Comparison of ENCODE assay signal across 16 cellular contexts in the genomic region with DNA sequence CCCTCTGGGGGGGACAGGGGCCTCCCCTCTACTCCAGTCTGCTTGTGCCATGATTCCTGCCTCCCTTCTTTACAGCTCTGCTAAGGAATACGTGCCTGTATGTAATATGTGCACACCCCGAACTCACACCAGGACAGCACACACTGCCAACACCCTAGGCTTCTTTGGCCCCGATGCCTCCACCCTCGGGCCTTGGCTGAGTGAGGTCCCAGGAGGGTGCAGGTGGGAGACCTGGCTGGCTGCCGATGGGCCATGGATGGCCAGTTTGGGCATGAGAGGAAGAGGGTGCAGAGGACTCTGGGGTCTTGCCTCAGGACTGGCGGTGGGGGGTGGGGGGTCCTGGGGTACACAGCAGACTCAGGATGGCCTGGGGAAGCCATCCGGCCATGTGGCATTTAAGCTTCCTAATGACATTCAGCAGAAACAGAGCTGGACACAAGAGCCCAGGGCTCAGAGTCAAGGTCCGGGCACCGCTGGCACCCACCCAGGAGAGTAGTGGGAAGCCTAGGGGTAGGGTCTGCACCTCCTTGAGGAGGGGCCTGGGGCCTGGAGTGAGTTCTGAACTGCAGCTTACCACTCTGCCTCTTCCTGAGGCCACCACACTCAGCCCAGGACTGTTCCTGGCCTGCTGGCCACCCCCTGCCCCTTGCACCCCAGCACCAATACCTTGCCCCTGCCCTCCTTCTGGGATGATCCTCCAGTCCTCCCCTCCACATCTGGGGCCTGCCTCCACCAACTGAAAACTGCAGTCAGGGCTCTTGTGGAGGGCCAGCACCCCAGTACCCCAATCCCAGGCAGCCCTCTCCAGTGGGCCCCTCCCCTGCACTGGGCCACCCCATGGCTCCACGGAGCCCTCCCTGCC. TPM values are rescaled to one million over a fixed set of nuclear protein-coding genes. Genes with fewer than 3 reads are reported as not detected.
A peak's percentile ranks its signal among the peaks of the same experiment; 100 is the strongest.
DNase-seq lines count a peak whose midpoint lies in the region; ATAC-seq and TF ChIP-seq lines count a peak whose summit lies in the region.
"Had no signal": no experiment of that assay in that cellular context is flagged by ENCODE, and none has a peak within 500 bp of the region (broad histone marks: within the 10 kb centered on the region; RNA-seq: fewer than 3 reads in every experiment).

No MANE protein-coding gene starts in this region.

- dilution Hi-C loops in mammary epithelial cell (cut with HindIII; ENCODE audit: low sequenced_read_pairs) = loop anchor here (5.0 kb wide), 1 partner anchor 64 kb away; no protein-coding TSS in a partner anchor

- H4K20me1 ChIP-seq in mammary epithelial cell (ENCODE audit: insufficient read depth, low read length) = no peaks in the 10 kb centered on the region

- H3K27ac Mint-ChIP-seq in MCF 10A (ENCODE audit: low read depth, unreplicated experiment) = peak overlapping the region; percentile 46
- H3K27ac Mint-ChIP-seq in activated T-helper 1 cell treated with anti-CD3 and anti-CD28 coated beads, Interleukin-12 subunit alpha, Interleukin-12 subunit beta, Interleukin-2, Interleukin-4 antibody, amounts not matched to agents 30 ng/mL and 10 ng/mL and 1 ng/mL, durations not matched to agents 14 hours and 24 hours and 36 hours = no peak overlapping the region
- H3K27ac Mint-ChIP-seq: CD8-positive, alpha-beta T cell; GM23338 had no signal

- peaks cover 25% of the 10 kb centered on the region for H3K79me2 ChIP-seq in mammary epithelial cell (ENCODE audit: insufficient read depth, low read length)

- no peak overlapping the region for H2BK12ac ChIP-seq in mesenchymal stem cell (ENCODE audit: low read length in 2 of 2)

- H3K9ac ChIP-seq in mammary epithelial cell (ENCODE audit: insufficient read depth, low read length) = no peak overlapping the region
- H3K9ac ChIP-seq in mesenchymal stem cell (ENCODE audit: low read length) = no peak overlapping the region
- H3K9ac ChIP-seq: BLaER1 treated with 17β-estradiol and CSF1 and Interleukin-3, amounts not matched to agents 10 nM and 100 nM had no signal

- no peak for ATAC-seq in GM19397 (IDR thresholded peaks at IDR 0.05; ENCODE audit: unreplicated experiment)
- ATAC-seq: A549; CD8-positive, alpha-beta T cell; GM23338 had no signal

- no peaks in the 10 kb centered on the region for H3K9me3 Mint-ChIP-seq in MCF 10A (ENCODE audit: unreplicated experiment)
- no peaks in the 10 kb centered on the region for H3K9me3 Mint-ChIP-seq in activated T-helper 1 cell treated with anti-CD3 and anti-CD28 coated beads, Interleukin-12 subunit alpha, Interleukin-12 subunit beta, Interleukin-2, Interleukin-4 antibody, amounts not matched to agents 30 ng/mL and 10 ng/mL and 1 ng/mL, durations not matched to agents 14 hours and 24 hours and 36 hours
- H3K9me3 Mint-ChIP-seq: CD8-positive, alpha-beta T cell; GM23338 had no signal

- H2BK5ac ChIP-seq in mesenchymal stem cell (ENCODE audit: low read depth, low read length, poor library complexity, severe bottlenecking) = no peak overlapping the region

- H2BK15ac ChIP-seq in mesenchymal stem cell (ENCODE audit: low read depth, poor library complexity, severe bottlenecking) = no peak overlapping the region

- no peak overlapping the region for H3K4me2 ChIP-seq in mammary epithelial cell (ENCODE audit: insufficient read depth, low read depth, low read length)
- H3K4me2 ChIP-seq in mesenchymal stem cell (ENCODE audit: low read length, poor library complexity, severe bottlenecking) = no peak overlapping the region
- H3K4me2 ChIP-seq: A549, GM23338 had no signal

- CTCF ChIA-PET in MCF 10A (lab: Yijun Ruan, JAX) = no interaction called here
- CTCF ChIA-PET in mammary epithelial cell (lab: Charles Lee; ENCODE audit: low non-redundant PET) = no interaction called here

- H3K4ac ChIP-seq in mesenchymal stem cell (ENCODE audit: low read depth in 1 of 2, low read length in 2 of 2) = no peak overlapping the region

- no peaks in the 10 kb centered on the region for H3K36me3 Mint-ChIP-seq in MCF 10A (ENCODE audit: insufficient read depth, unreplicated experiment)
- H3K36me3 Mint-ChIP-seq in activated T-helper 1 cell treated with anti-CD3 and anti-CD28 coated beads, Interleukin-12 subunit alpha, Interleukin-12 subunit beta, Interleukin-2, Interleukin-4 antibody, amounts not matched to agents 30 ng/mL and 10 ng/mL and 1 ng/mL, durations not matched to agents 14 hours and 24 hours and 36 hours (ENCODE audit: low read depth) = peaks cover under 1% of the 10 kb centered on the region
- H3K36me3 Mint-ChIP-seq: CD8-positive, alpha-beta T cell had no signal

- WGBS in mammary epithelial cell (ENCODE audit: low coverage, missing lambda C conversion rate) = 52% methylated on average over 7 of the region's 10 CpGs
- WGBS in mesenchymal stem cell = 93% methylated on average over 9 of the region's 10 CpGs
- WGBS in spleen, 5 donors = 74 to 95% (median 90%) methylated on average over 6 to 10 of the region's 10 CpGs

- H3K27me3 ChIP-seq in mammary epithelial cell (ENCODE audit: insufficient read depth, low read length) (no peaks in the 10 kb centered on the region), mesenchymal stem cell (ENCODE audit: control insufficient read depth in 1 of 2, insufficient read depth in 1 of 2, low read length in 2 of 2) (peaks cover 0 to 15% of the 10 kb centered on the region in 2 experiments), spleen (replicated peaks in 1 of 7) (no peaks in the 10 kb centered on the region)
- H3K27me3 ChIP-seq: BLaER1 treated with 17β-estradiol and CSF1 and Interleukin-3, amounts not matched to agents 10 nM and 100 nM had no signal

- H4K91ac ChIP-seq in mesenchymal stem cell (ENCODE audit: low read length) = peak overlapping the region; percentile 71

- H2AFZ ChIP-seq in mammary epithelial cell (ENCODE audit: low read depth, low read length) = no peak overlapping the region
- H2AFZ ChIP-seq in mesenchymal stem cell (ENCODE audit: low read depth, low read length) = no peak overlapping the region
- H2AFZ ChIP-seq: GM23338 had no signal

- POLR2A ChIA-PET in MCF 10A (lab: Yijun Ruan, JAX) = no interaction called here

- no peak overlapping the region for H2AK5ac ChIP-seq in mesenchymal stem cell (ENCODE audit: low read length, severe bottlenecking)

- H3K27me3 Mint-ChIP-seq in MCF 10A (ENCODE audit: insufficient read depth, unreplicated experiment) = no peaks in the 10 kb centered on the region
- H3K27me3 Mint-ChIP-seq in activated T-helper 1 cell treated with anti-CD3 and anti-CD28 coated beads, Interleukin-12 subunit alpha, Interleukin-12 subunit beta, Interleukin-2, Interleukin-4 antibody, amounts not matched to agents 30 ng/mL and 10 ng/mL and 1 ng/mL, durations not matched to agents 14 hours and 24 hours and 36 hours (ENCODE audit: insufficient read depth) = peaks cover 2% of the 10 kb centered on the region

- TF ChIP-seq POLR2A in spleen (IDR thresholded peaks at IDR 0.05) = no peak

- H3K18ac ChIP-seq in mesenchymal stem cell (ENCODE audit: low read depth in 1 of 2, low read length in 2 of 2) = no peak overlapping the region

- H3K9me3 ChIP-seq in mammary epithelial cell (replicated peaks; ENCODE audit: insufficient read depth, low read length) (no peaks in the 10 kb centered on the region), mesenchymal stem cell (ENCODE audit: control insufficient read depth, low read length) (no peaks in the 10 kb centered on the region), spleen (no peaks in the 10 kb centered on the region)
- H3K9me3 ChIP-seq: A549 had no signal

- H3K4me1 ChIP-seq in mammary epithelial cell (ENCODE audit: insufficient read depth, low read length) (peaks cover 14% of the 10 kb centered on the region), mesenchymal stem cell (ENCODE audit: control insufficient read depth, insufficient read depth, low read depth, low read length) (peaks cover 26% of the 10 kb centered on the region), spleen (peaks cover 17 to 71% (median 38%) of the 10 kb centered on the region in 6 donors)

- H2BK120ac ChIP-seq in mesenchymal stem cell (ENCODE audit: low read depth, low read length) = no peak overlapping the region

- BruUV-seq in MCF 10A (replicated peaks; lab: Mats Ljungman, UMichigan) (no TSS peak), mammary epithelial cell (replicated peaks; lab: Mats Ljungman, UMichigan) (no TSS peak)

- peaks cover 3% of the 10 kb centered on the region for H3K79me1 ChIP-seq in mesenchymal stem cell (replicated peaks; ENCODE audit: low read length, poor library complexity, severe bottlenecking)

- H3K36me3 ChIP-seq in mammary epithelial cell (ENCODE audit: insufficient read depth, low read length) (no peaks in the 10 kb centered on the region), mesenchymal stem cell (ENCODE audit: control insufficient read depth in 1 of 2, insufficient read depth in 2 of 2, low read depth in 1 of 2, low read length in 2 of 2) (peaks cover 0 to 6% of the 10 kb centered on the region in 2 experiments), spleen (peaks cover 0 to 6% (median 0%) of the 10 kb centered on the region in 6 donors)

- in situ Hi-C loops in mammary epithelial cell (cut with MboI; ENCODE audit: low sequenced_read_pairs in 2 of 2) = no loop called here

- no peak overlapping the region for H3K23ac ChIP-seq in mesenchymal stem cell (ENCODE audit: low read length in 2 of 2)

- H4K8ac ChIP-seq in mesenchymal stem cell (ENCODE audit: low read length) = no peak overlapping the region

- H3K14ac ChIP-seq in mesenchymal stem cell (ENCODE audit: low read length in 2 of 2) = no peak overlapping the region

- TF ChIP-seq CTCF in MCF 10A (IDR thresholded peaks at IDR 0.05; ENCODE audit: unreplicated experiment) = no peak
- no peak for TF ChIP-seq CTCF in mammary epithelial cell (conservative IDR thresholded peaks at IDR 0.05 in 1 of 2, IDR thresholded peaks at IDR 0.05 in 1 of 2; ENCODE audit: extremely low read depth in 1 of 2, insufficient read depth in 1 of 2, low read depth in 1 of 2, low read length in 2 of 2)
- no peak for TF ChIP-seq CTCF in spleen (IDR thresholded peaks at IDR 0.05 in 8 of 11, conservative IDR thresholded peaks at IDR 0.05 in 3 of 11)

- intact Hi-C loops in MCF 10A (cut with micrococcal nuclease) = no loop called here
- intact Hi-C loops in mammary epithelial cell (cut with micrococcal nuclease) = no loop called here
- intact Hi-C loops in spleen (cut with DNase I; ENCODE audit: low total_unique reads) = no loop called here
- intact Hi-C loops in activated T-helper 1 cell treated with anti-CD3 and anti-CD28 coated beads, Interleukin-12 subunit alpha, Interleukin-12 subunit beta, Interleukin-2, Interleukin-4 antibody, amounts not matched to agents 30 ng/mL and 10 ng/mL and 1 ng/mL, durations not matched to agents 14 hours and 24 hours and 36 hours (cut with micrococcal nuclease) = loop anchor here (2.0 kb wide), 1 partner anchor 877 kb away; no protein-coding TSS in a partner anchor

- no peak overlapping the region for H3K4me3 Mint-ChIP-seq in MCF 10A (ENCODE audit: unreplicated experiment)
- no peak overlapping the region for H3K4me3 Mint-ChIP-seq in activated T-helper 1 cell treated with anti-CD3 and anti-CD28 coated beads, Interleukin-12 subunit alpha, Interleukin-12 subunit beta, Interleukin-2, Interleukin-4 antibody, amounts not matched to agents 30 ng/mL and 10 ng/mL and 1 ng/mL, durations not matched to agents 14 hours and 24 hours and 36 hours
- H3K4me3 Mint-ChIP-seq: GM23338 had no signal

- H3K27ac ChIP-seq in mammary epithelial cell (ENCODE audit: insufficient read depth, low read depth, low read length) (no peak overlapping the region), mesenchymal stem cell (ENCODE audit: low read length, poor library complexity, severe bottlenecking) (no peak overlapping the region), spleen (no peak overlapping the region)
- H3K27ac ChIP-seq: 22Rv1, A549 had no signal

- H3K4me1 Mint-ChIP-seq in MCF 10A (ENCODE audit: insufficient read depth, unreplicated experiment) = peaks cover 9% of the 10 kb centered on the region
- peaks cover 19% of the 10 kb centered on the region for H3K4me1 Mint-ChIP-seq in activated T-helper 1 cell treated with anti-CD3 and anti-CD28 coated beads, Interleukin-12 subunit alpha, Interleukin-12 subunit beta, Interleukin-2, Interleukin-4 antibody, amounts not matched to agents 30 ng/mL and 10 ng/mL and 1 ng/mL, durations not matched to agents 14 hours and 24 hours and 36 hours (ENCODE audit: low read depth)

- H3K4me3 ChIP-seq in mammary epithelial cell (replicated peaks in 1 of 3; ENCODE audit: insufficient read depth in 1 of 3, low read depth in 2 of 3, low read length in 3 of 3) (no peak overlapping the region), mesenchymal stem cell (ENCODE audit: insufficient read depth in 1 of 2, low read depth in 1 of 2, low read length in 2 of 2) (no peak overlapping the region), spleen (no peak overlapping the region)
- H3K4me3 ChIP-seq: A549; BLaER1 treated with 17β-estradiol and CSF1 and Interleukin-3, amounts not matched to agents 10 nM and 100 nM; GM23338 had no signal

- DNase-seq in MCF 10A (ENCODE audit: unreplicated experiment) = no peak
- DNase-seq in mammary epithelial cell = no peak
- no peak for DNase-seq in mesenchymal stem cell
- peak; percentile 75 for DNase-seq in spleen
- DNase-seq in stimulated activated naive CD4-positive, alpha-beta T cell (lab: John Stamatoyannopoulos, UW) = no peak
- no peak for DNase-seq in activated T-helper 1 cell treated with anti-CD3 and anti-CD28 coated beads, Interleukin-12 subunit alpha, Interleukin-12 subunit beta, Interleukin-2, Interleukin-4 antibody, amounts not matched to agents 30 ng/mL and 10 ng/mL and 1 ng/mL, durations not matched to agents 14 hours and 24 hours and 36 hours (ENCODE audit: low spot score)
- DNase-seq: Calu3; CD8-positive, alpha-beta T cell; DMS79 treated with DMSO at 0.1 percent for 48 hours; GF-D8; HCEC 1CT had no signal

RNA-seq across cellular contexts. Expression of gene PCGF3, which starts 2.1 kb away (rescaled TPM):
- 26.5 and 33.5 TPM in 2 replicates for total RNA-seq in MCF 10A (2022)
- 10 to 100 TPM; 35.0 to 38.2 TPM for total RNA-seq in mammary epithelial cell
- polyA plus RNA-seq in mammary epithelial cell = 34.2 TPM
- polyA minus RNA-seq in mammary epithelial cell = 77.3 TPM
- 33.6 TPM for polyA plus RNA-seq in mesenchymal stem cell (2013, experiment 1 of 2)
- polyA plus RNA-seq in mesenchymal stem cell (2013, experiment 2 of 2) = 32.1 TPM
- 100 to 1,000 TPM in 1 of 7 donors, 10 to 100 TPM in 6; 52.0 to 102 (median 80.3) TPM for total RNA-seq in spleen
- polyA plus RNA-seq in spleen = 10 to 100 TPM; 29.7 to 84.2 (median 53.3) TPM
- total RNA-seq in activated T-helper 1 cell treated with anti-CD3 and anti-CD28 coated beads, Interleukin-12 subunit alpha, Interleukin-12 subunit beta, Interleukin-2, Interleukin-4 antibody, amounts not matched to agents 30 ng/mL and 10 ng/mL and 1 ng/mL, durations not matched to agents 14 hours and 24 hours and 36 hours = 30.4 and 31.0 TPM in 2 replicates

RNA-seq across cellular contexts. Expression of gene SLC49A3, which starts 14.6 kb away (rescaled TPM):
- total RNA-seq in MCF 10A (2022) (not detected in 2 replicates), mammary epithelial cell (under 1 TPM in 1 of 2 donors, not detected in 1; 0.83 TPM), spleen (10 to 100 TPM; 11.2 to 28.8 (median 21.2) TPM)
- polyA plus RNA-seq in mammary epithelial cell (not detected), spleen (10 to 100 TPM in 2 of 3 donors, 1 to 10 TPM in 1; 5.6 to 19.3 (median 11.7) TPM)
- polyA minus RNA-seq in mammary epithelial cell = not detected
- 1.4 TPM for polyA plus RNA-seq in mesenchymal stem cell (2013, experiment 1 of 2)
- polyA plus RNA-seq in mesenchymal stem cell (2013, experiment 2 of 2) = 1.3 TPM
- 0.81 and 0.88 TPM in 2 replicates for total RNA-seq in activated T-helper 1 cell treated with anti-CD3 and anti-CD28 coated beads, Interleukin-12 subunit alpha, Interleukin-12 subunit beta, Interleukin-2, Interleukin-4 antibody, amounts not matched to agents 30 ng/mL and 10 ng/mL and 1 ng/mL, durations not matched to agents 14 hours and 24 hours and 36 hours

RNA-seq across cellular contexts. Expression of gene MYL5, which starts 29.2 kb away (rescaled TPM):
- 30.6 and 32.9 TPM in 2 replicates for total RNA-seq in MCF 10A (2022)
- total RNA-seq in mammary epithelial cell = 10 to 100 TPM; 11.2 to 31.9 TPM
- 10.7 TPM for polyA plus RNA-seq in mammary epithelial cell
- not detected for polyA minus RNA-seq in mammary epithelial cell
- 15.0 TPM for polyA plus RNA-seq in mesenchymal stem cell (2013, experiment 1 of 2)
- 13.1 TPM for polyA plus RNA-seq in mesenchymal stem cell (2013, experiment 2 of 2)
- 10 to 100 TPM in 6 of 7 donors, 1 to 10 TPM in 1; 9.2 to 28.2 (median 14.6) TPM for total RNA-seq in spleen
- 10 to 100 TPM; 18.9 to 32.6 (median 20.0) TPM for polyA plus RNA-seq in spleen
- total RNA-seq in activated T-helper 1 cell treated with anti-CD3 and anti-CD28 coated beads, Interleukin-12 subunit alpha, Interleukin-12 subunit beta, Interleukin-2, Interleukin-4 antibody, amounts not matched to agents 30 ng/mL and 10 ng/mL and 1 ng/mL, durations not matched to agents 14 hours and 24 hours and 36 hours = 29.7 and 35.0 TPM in 2 replicates

RNA-seq across cellular contexts. Expression of gene ATP5ME, which starts 29.5 kb away (rescaled TPM):
- total RNA-seq in MCF 10A (2022) (355 and 389 TPM in 2 replicates), mammary epithelial cell (100 to 1,000 TPM in 1 of 2 donors, 10 to 100 TPM in 1; 38.7 to 284 TPM), spleen (100 to 1,000 TPM in 4 of 7 donors, 10 to 100 TPM in 3; 51.7 to 187 (median 160) TPM)
- polyA plus RNA-seq in mammary epithelial cell (486 TPM), spleen (100 to 1,000 TPM; 444 to 497 (median 461) TPM)
- 109 TPM for polyA minus RNA-seq in mammary epithelial cell
- polyA plus RNA-seq in mesenchymal stem cell (2013, experiment 1 of 2) = 1,109 TPM
- 1,079 TPM for polyA plus RNA-seq in mesenchymal stem cell (2013, experiment 2 of 2)
- total RNA-seq in activated T-helper 1 cell treated with anti-CD3 and anti-CD28 coated beads, Interleukin-12 subunit alpha, Interleukin-12 subunit beta, Interleukin-2, Interleukin-4 antibody, amounts not matched to agents 30 ng/mL and 10 ng/mL and 1 ng/mL, durations not matched to agents 14 hours and 24 hours and 36 hours = 217 and 224 TPM in 2 replicates
